In the genomic region with DNA sequence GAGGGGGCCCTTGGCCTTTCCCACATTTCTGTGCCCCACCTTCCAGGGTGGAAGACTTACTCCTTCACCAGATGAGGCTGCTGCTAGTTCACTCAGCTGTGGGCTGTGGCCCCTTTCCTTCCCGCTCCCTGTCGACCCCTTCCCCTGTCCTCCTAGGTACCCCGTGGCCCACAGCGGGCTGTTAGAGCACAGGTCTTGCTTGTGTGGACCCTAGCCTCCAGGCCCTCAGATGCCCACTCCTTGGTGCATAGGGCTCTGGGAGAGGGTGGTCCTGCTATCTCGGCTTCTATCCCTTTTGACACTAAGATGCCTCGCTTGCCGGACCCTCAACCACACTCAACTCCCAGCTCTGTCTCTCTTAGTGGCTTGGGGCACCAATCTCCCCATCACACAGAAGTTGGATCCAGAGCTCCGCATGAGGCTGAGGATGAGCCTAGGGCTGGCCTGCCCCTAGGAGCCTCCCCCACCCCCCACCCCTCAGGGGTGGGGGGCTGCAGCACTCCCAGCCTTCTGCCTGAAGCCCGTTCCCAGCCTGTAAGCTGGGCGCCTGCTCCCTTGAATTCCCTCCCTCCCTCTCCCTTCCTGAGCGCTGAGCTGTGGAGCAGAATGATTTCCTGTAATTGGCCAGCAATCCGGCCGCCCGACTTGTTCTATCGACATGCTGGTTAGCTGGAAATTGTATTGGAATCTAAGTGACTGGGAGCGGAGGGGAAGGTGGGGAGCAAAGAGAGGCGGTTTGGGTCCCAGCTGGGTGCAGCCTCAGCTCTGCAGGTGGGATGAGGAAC, we compare ENCODE assay signal across 9 cellular contexts. TPM values are rescaled to one million over a fixed set of nuclear protein-coding genes. Genes with fewer than 3 reads are reported as not detected.
DNase-seq lines count a peak whose midpoint lies in the region; ATAC-seq and TF ChIP-seq lines count a peak whose summit lies in the region.
"Had no signal": no experiment of that assay in that cellular context is flagged by ENCODE, and none has a peak within 500 bp of the region (broad histone marks: within the 10 kb centered on the region; RNA-seq: fewer than 3 reads in every experiment).

No MANE protein-coding gene starts in this region.

- CTCF ChIA-PET in naive thymus-derived CD4-positive, alpha-beta T cell (lab: Charles Lee): interaction anchor here (0.5 to 3.0 kb wide), 10 partner anchors 9 to 245 kb away, joined by 3 to 19 read pairs (median 4); a partner anchor contains a TSS

- H3K9me3 Mint-ChIP-seq in naive thymus-derived CD4-positive, alpha-beta T cell: no peaks in the 10 kb centered on the region
- no peaks in the 10 kb centered on the region for H3K9me3 Mint-ChIP-seq in activated T-helper 1 cell treated with anti-CD3 and anti-CD28 coated beads, Interleukin-12 subunit alpha, Interleukin-12 subunit beta, Interleukin-2, Interleukin-4 antibody, amounts not matched to agents 30 ng/mL and 10 ng/mL and 1 ng/mL, durations not matched to agents 14 hours and 24 hours and 36 hours
- H3K9me3 Mint-ChIP-seq: activated naive CD8-positive, alpha-beta T cell treated with anti-CD3 and anti-CD28 coated beads for 36 hours had no signal

- TF ChIP-seq CTCF in AG10803 (conservative IDR thresholded peaks at IDR 0.05; ENCODE audit: low read length) (no peak), epithelial cell of esophagus (IDR thresholded peaks at IDR 0.05; ENCODE audit: insufficient read depth, low read depth, low read length, missing control alignments) (no peak), GM13977 (IDR thresholded peaks at IDR 0.05; ENCODE audit: extremely low read depth, insufficient read depth, missing control alignments) (no peak)

- no peak for ATAC-seq in naive thymus-derived CD4-positive, alpha-beta T cell
- no peak for ATAC-seq in esophagus mucosa

- H3K9me3 ChIP-seq in HUES6 (ENCODE audit: control insufficient read depth, insufficient read depth, low read depth, low read length): no peaks in the 10 kb centered on the region
- H3K9me3 ChIP-seq in naive thymus-derived CD4-positive, alpha-beta T cell (ENCODE audit: control insufficient read depth in 2 of 3, low read length in 3 of 3): no peaks in the 10 kb centered on the region

- in situ Hi-C loops in GM13977 (cut with MboI; ENCODE audit: low pct_unique_long_range_greater_than_20kb, low sequenced_read_pairs, unreplicated experiment): no loop called here

- peak overlapping the region in 8 of 10 donors; percentile 39 to 82 (median 70) for H3K4me3 Mint-ChIP-seq in naive thymus-derived CD4-positive, alpha-beta T cell
- H3K4me3 Mint-ChIP-seq in activated T-helper 1 cell treated with anti-CD3 and anti-CD28 coated beads, Interleukin-12 subunit alpha, Interleukin-12 subunit beta, Interleukin-2, Interleukin-4 antibody, amounts not matched to agents 30 ng/mL and 10 ng/mL and 1 ng/mL, durations not matched to agents 14 hours and 24 hours and 36 hours: no peak overlapping the region

- peaks cover 36 to 44% (median 42%) of the 10 kb centered on the region in 5 donors for H3K27me3 Mint-ChIP-seq in naive thymus-derived CD4-positive, alpha-beta T cell
- peaks cover 38% of the 10 kb centered on the region for H3K27me3 Mint-ChIP-seq in activated T-helper 1 cell treated with anti-CD3 and anti-CD28 coated beads, Interleukin-12 subunit alpha, Interleukin-12 subunit beta, Interleukin-2, Interleukin-4 antibody, amounts not matched to agents 30 ng/mL and 10 ng/mL and 1 ng/mL, durations not matched to agents 14 hours and 24 hours and 36 hours (ENCODE audit: insufficient read depth)

- no peak overlapping the region for H3K27ac Mint-ChIP-seq in naive thymus-derived CD4-positive, alpha-beta T cell
- no peak overlapping the region for H3K27ac Mint-ChIP-seq in activated T-helper 1 cell treated with anti-CD3 and anti-CD28 coated beads, Interleukin-12 subunit alpha, Interleukin-12 subunit beta, Interleukin-2, Interleukin-4 antibody, amounts not matched to agents 30 ng/mL and 10 ng/mL and 1 ng/mL, durations not matched to agents 14 hours and 24 hours and 36 hours
- H3K27ac Mint-ChIP-seq: activated naive CD8-positive, alpha-beta T cell treated with anti-CD3 and anti-CD28 coated beads for 36 hours had no signal

- peak; percentile 30 for DNase-seq in AG10803 (ENCODE audit: low read depth)
- DNase-seq in epithelial cell of esophagus (ENCODE audit: low read depth): peak; percentile 44
- no peak for DNase-seq in naive thymus-derived CD4-positive, alpha-beta T cell
- no peak for DNase-seq in activated T-helper 1 cell treated with anti-CD3 and anti-CD28 coated beads, Interleukin-12 subunit alpha, Interleukin-12 subunit beta, Interleukin-2, Interleukin-4 antibody, amounts not matched to agents 30 ng/mL and 10 ng/mL and 1 ng/mL, durations not matched to agents 14 hours and 24 hours and 36 hours (ENCODE audit: low spot score)
- DNase-seq in GM13977 (ENCODE audit: low spot score): no peak
- no peak for DNase-seq in germinal center (ENCODE audit: low spot score)
- DNase-seq: activated naive CD8-positive, alpha-beta T cell treated with anti-CD3 and anti-CD28 coated beads for 36 hours had no signal

- no peak overlapping the region for H3K27ac ChIP-seq in HUES6 (ENCODE audit: low read depth, low read length)
- no peak overlapping the region for H3K27ac ChIP-seq in naive thymus-derived CD4-positive, alpha-beta T cell (ENCODE audit: low read depth, low read length)

- no peak overlapping the region for H3K4me3 ChIP-seq in AG10803 (ENCODE audit: low read length)
- H3K4me3 ChIP-seq in HUES6 (ENCODE audit: low read depth, low read length): peak overlapping the region; percentile 65
- no peak overlapping the region for H3K4me3 ChIP-seq in epithelial cell of esophagus (ENCODE audit: low read length)
- H3K4me3 ChIP-seq in naive thymus-derived CD4-positive, alpha-beta T cell (ENCODE audit: low read length): no peak overlapping the region

- peaks cover 44% of the 10 kb centered on the region for H3K4me1 ChIP-seq in HUES6 (ENCODE audit: control insufficient read depth, insufficient read depth, low read length)
- H3K4me1 ChIP-seq in naive thymus-derived CD4-positive, alpha-beta T cell (ENCODE audit: control insufficient read depth in 2 of 2, insufficient read depth in 2 of 2, low read length in 2 of 2): peaks cover 15 to 17% of the 10 kb centered on the region in 2 donors

- H3K36me3 ChIP-seq in HUES6 (ENCODE audit: control insufficient read depth, insufficient read depth, low read length): peaks cover 12% of the 10 kb centered on the region
- peaks cover 0 to 10% (median 0%) of the 10 kb centered on the region in 3 experiments for H3K36me3 ChIP-seq in naive thymus-derived CD4-positive, alpha-beta T cell (ENCODE audit: control insufficient read depth in 2 of 3, insufficient read depth in 3 of 3, low read length in 3 of 3)

- H3K36me3 Mint-ChIP-seq in naive thymus-derived CD4-positive, alpha-beta T cell: peaks cover 0 to 11% (median 0%) of the 10 kb centered on the region in 5 donors
- peaks cover 12% of the 10 kb centered on the region for H3K36me3 Mint-ChIP-seq in activated T-helper 1 cell treated with anti-CD3 and anti-CD28 coated beads, Interleukin-12 subunit alpha, Interleukin-12 subunit beta, Interleukin-2, Interleukin-4 antibody, amounts not matched to agents 30 ng/mL and 10 ng/mL and 1 ng/mL, durations not matched to agents 14 hours and 24 hours and 36 hours (ENCODE audit: low read depth)

- H3K27me3 ChIP-seq in HUES6 (ENCODE audit: control insufficient read depth, insufficient read depth, low read length): peaks cover 43% of the 10 kb centered on the region
- peaks cover 0 to 11% of the 10 kb centered on the region in 2 donors for H3K27me3 ChIP-seq in naive thymus-derived CD4-positive, alpha-beta T cell (ENCODE audit: control insufficient read depth in 2 of 2, insufficient read depth in 2 of 2, low read length in 2 of 2)

- POLR2A ChIA-PET in naive thymus-derived CD4-positive, alpha-beta T cell (lab: Charles Lee): no interaction called here

- no peak overlapping the region for H3K9ac ChIP-seq in HUES6 (ENCODE audit: low read length)

- intact Hi-C loops in naive thymus-derived CD4-positive, alpha-beta T cell (cut with micrococcal nuclease): loop anchor here in 1 of 2 donors (1.0 to 5.0 kb wide), 2 partner anchors 100 to 243 kb away; no protein-coding TSS in a partner anchor
- intact Hi-C loops in activated T-helper 1 cell treated with anti-CD3 and anti-CD28 coated beads, Interleukin-12 subunit alpha, Interleukin-12 subunit beta, Interleukin-2, Interleukin-4 antibody, amounts not matched to agents 30 ng/mL and 10 ng/mL and 1 ng/mL, durations not matched to agents 14 hours and 24 hours and 36 hours (cut with micrococcal nuclease): loop anchor here (2.0 kb wide), 1 partner anchor 52 kb away; a partner anchor contains a TSS

- H3K4me1 Mint-ChIP-seq in naive thymus-derived CD4-positive, alpha-beta T cell: peaks cover 6 to 26% (median 18%) of the 10 kb centered on the region in 7 donors
- peaks cover 22% of the 10 kb centered on the region for H3K4me1 Mint-ChIP-seq in activated T-helper 1 cell treated with anti-CD3 and anti-CD28 coated beads, Interleukin-12 subunit alpha, Interleukin-12 subunit beta, Interleukin-2, Interleukin-4 antibody, amounts not matched to agents 30 ng/mL and 10 ng/mL and 1 ng/mL, durations not matched to agents 14 hours and 24 hours and 36 hours (ENCODE audit: low read depth)

RNA-seq across cellular contexts. Expression of a gene that starts 30.9 kb away (rescaled TPM):
- 10 to 100 TPM; 14.2 to 36.8 (median 29.8) TPM for total RNA-seq in naive thymus-derived CD4-positive, alpha-beta T cell
- 10 to 100 TPM; 16.9 to 27.6 TPM for polyA plus RNA-seq in naive thymus-derived CD4-positive, alpha-beta T cell
- 24.0 and 24.9 TPM in 2 replicates for total RNA-seq in activated T-helper 1 cell treated with anti-CD3 and anti-CD28 coated beads, Interleukin-12 subunit alpha, Interleukin-12 subunit beta, Interleukin-2, Interleukin-4 antibody, amounts not matched to agents 30 ng/mL and 10 ng/mL and 1 ng/mL, durations not matched to agents 14 hours and 24 hours and 36 hours
- total RNA-seq in esophagus mucosa: 19.5 TPM

RNA-seq across cellular contexts. Expression of a gene that starts 40.6 kb away (rescaled TPM):
- total RNA-seq in naive thymus-derived CD4-positive, alpha-beta T cell: 100 to 1,000 TPM in 3 of 5 experiments, 10 to 100 TPM in 2; 59.5 to 136 (median 121) TPM
- 10 to 100 TPM; 37.5 to 64.1 TPM for polyA plus RNA-seq in naive thymus-derived CD4-positive, alpha-beta T cell
- 168 and 173 TPM in 2 replicates for total RNA-seq in activated T-helper 1 cell treated with anti-CD3 and anti-CD28 coated beads, Interleukin-12 subunit alpha, Interleukin-12 subunit beta, Interleukin-2, Interleukin-4 antibody, amounts not matched to agents 30 ng/mL and 10 ng/mL and 1 ng/mL, durations not matched to agents 14 hours and 24 hours and 36 hours
- total RNA-seq in esophagus mucosa: 63.0 TPM

RNA-seq across cellular contexts. Expression of a gene that starts 52.4 kb away (rescaled TPM):
- total RNA-seq in naive thymus-derived CD4-positive, alpha-beta T cell: under 1 TPM in 1 of 5 experiments, not detected in 4; 0.29 TPM
- polyA plus RNA-seq in naive thymus-derived CD4-positive, alpha-beta T cell: not detected
- total RNA-seq in activated T-helper 1 cell treated with anti-CD3 and anti-CD28 coated beads, Interleukin-12 subunit alpha, Interleukin-12 subunit beta, Interleukin-2, Interleukin-4 antibody, amounts not matched to agents 30 ng/mL and 10 ng/mL and 1 ng/mL, durations not matched to agents 14 hours and 24 hours and 36 hours: 0.39 and 0.54 TPM in 2 replicates
- total RNA-seq in esophagus mucosa: 0.12 TPM
- total RNA-seq: activated naive CD8-positive, alpha-beta T cell treated with anti-CD3 and anti-CD28 coated beads for 36 hours had no signal

Comparison
In these comparisons a context has a peak if more than half of its experiments do, and no peak if none do; other contexts are left out.
1. DNase-seq: peak in AG10803 (single experiment) and epithelial cell of esophagus (single experiment); none in naive thymus-derived CD4-positive, alpha-beta T cell (0 of 9), activated T-helper 1 cell treated with anti-CD3 and anti-CD28 coated beads, Interleukin-12 subunit alpha, Interleukin-12 subunit beta, Interleukin-2, Interleukin-4 antibody, amounts not matched to agents 30 ng/mL and 10 ng/mL and 1 ng/mL, durations not matched to agents 14 hours and 24 hours and 36 hours (single experiment), GM13977 (single experiment) and germinal center (single experiment).